32 cellular contexts compared by ENCODE assay signal in genomic region chr1:163128282-163128681, GRCh38. TPM values are rescaled to one million over a fixed set of nuclear protein-coding genes. Genes with fewer than 3 reads are reported as not detected.
"Had no signal": no experiment of that assay in that cellular context is flagged by ENCODE, and none has a peak within 500 bp of the region (broad histone marks: within the 10 kb centered on the region; RNA-seq: fewer than 3 reads in every experiment).

No MANE protein-coding gene starts in this region.

- ATAC-seq: activated CD8-positive, alpha-beta T cell treated with anti-CD3 and anti-CD28 coated beads for 36 hours; activated T-cell treated with anti-CD3 and anti-CD28 coated beads, Interleukin-2, amount 50 U/mL, for 72 hours; activated T-helper 17 cell treated with anti-CD3 and anti-CD28 coated beads, Interleukin-2, amount 50 U/mL, for 72 hours had no signal

- H3K9me3 Mint-ChIP-seq: activated CD4-positive, alpha-beta T cell treated with anti-CD3 and anti-CD28 coated beads, Interleukin-2, amount 10 ng/mL, durations not matched to agents 24 days and 14 days; activated CD8-positive, alpha-beta T cell treated with anti-CD3 and anti-CD28 coated beads for 36 hours; activated naive CD8-positive, alpha-beta T cell treated with anti-CD3 and anti-CD28 coated beads for 36 hours; activated T-cell treated with anti-CD3 and anti-CD28 coated beads, Interleukin-2, amount 50 U/mL, for 72 hours; activated T-helper 17 cell treated with anti-CD3 and anti-CD28 coated beads, Interleukin-2, amount 50 U/mL, for 72 hours; central memory CD8-positive, alpha-beta T cell had no signal

- H3K4me2 ChIP-seq: PC-9 had no signal

- FAIRE-seq: RCC 7860 had no signal

- H3K36me3 ChIP-seq: cardiac muscle cell had no signal

- H3K4me3 Mint-ChIP-seq: activated CD4-positive, alpha-beta T cell treated with anti-CD3 and anti-CD28 coated beads, Interleukin-2, amount 10 ng/mL, durations not matched to agents 24 days and 14 days; activated CD8-positive, alpha-beta T cell treated with anti-CD3 and anti-CD28 coated beads for 36 hours; activated naive CD8-positive, alpha-beta T cell treated with anti-CD3 and anti-CD28 coated beads for 36 hours; activated T-cell treated with anti-CD3 and anti-CD28 coated beads, Interleukin-2, amount 50 U/mL, for 72 hours; activated T-helper 17 cell treated with anti-CD3 and anti-CD28 coated beads, Interleukin-2, amount 50 U/mL, for 72 hours; central memory CD8-positive, alpha-beta T cell had no signal

- H3K4me3 ChIP-seq: cardiac muscle cell, PC-9 had no signal

- H3K36me3 Mint-ChIP-seq: activated naive CD8-positive, alpha-beta T cell treated with anti-CD3 and anti-CD28 coated beads for 36 hours had no signal

- H3K4me1 Mint-ChIP-seq: activated CD4-positive, alpha-beta T cell treated with anti-CD3 and anti-CD28 coated beads, Interleukin-2, amount 10 ng/mL, durations not matched to agents 24 days and 14 days; activated naive CD8-positive, alpha-beta T cell treated with anti-CD3 and anti-CD28 coated beads for 36 hours; activated T-helper 17 cell treated with anti-CD3 and anti-CD28 coated beads, Interleukin-2, amount 50 U/mL, for 72 hours; central memory CD8-positive, alpha-beta T cell had no signal

- H3K27ac ChIP-seq: cardiac muscle cell, PC-9 had no signal

- DNase-seq: activated CD4-positive, alpha-beta T cell treated with anti-CD3 and anti-CD28 coated beads, Interleukin-2, amount 10 ng/mL, durations not matched to agents 24 days and 14 days; activated CD4-positive, alpha-beta T cell treated with anti-CD3 and anti-CD28 coated beads, Interleukin-2, amount 50 U/mL, for 4 hours; activated CD8-positive, alpha-beta T cell treated with anti-CD3 and anti-CD28 coated beads for 36 hours; activated effector memory CD4-positive, alpha-beta T cell treated with anti-CD3 and anti-CD28 coated beads, Interleukin-2, amount 50 U/mL, for 16 hours; activated naive CD4-positive, alpha-beta T cell; activated naive CD4-positive, alpha-beta T cell treated with anti-CD3 and anti-CD28 coated beads, Interleukin-2, amount 50 U/mL, for 16 hours; activated naive CD8-positive, alpha-beta T cell treated with anti-CD3 and anti-CD28 coated beads for 36 hours; activated T-cell treated with anti-CD3 and anti-CD28 coated beads, Interleukin-2, amount 50 U/mL, for 1 hour; activated T-cell treated with anti-CD3 and anti-CD28 coated beads, Interleukin-2, amount 50 U/mL, for 72 hours; amniotic stem cell; aorta; NCI-H1092 treated with DMSO at 0.1 percent for 48 hours; NCI-H1417; NCI-H146; NCI-H187; NCI-H2029 treated with DMSO at 0.1 percent for 48 hours; NCI-H2107; NCI-H2171; NCI-H510A; NCI-H526; NCI-H748 treated with DMSO at 0.1 percent for 48 hours; PC-9; Right ventricle myocardium superior; T1000 had no signal

- H2AFZ ChIP-seq: PC-9 had no signal

- H3K27ac Mint-ChIP-seq: activated CD4-positive, alpha-beta T cell treated with anti-CD3 and anti-CD28 coated beads, Interleukin-2, amount 10 ng/mL, durations not matched to agents 24 days and 14 days; activated CD8-positive, alpha-beta T cell treated with anti-CD3 and anti-CD28 coated beads for 36 hours; activated naive CD8-positive, alpha-beta T cell treated with anti-CD3 and anti-CD28 coated beads for 36 hours; activated T-cell treated with anti-CD3 and anti-CD28 coated beads, Interleukin-2, amount 50 U/mL, for 72 hours; activated T-helper 17 cell treated with anti-CD3 and anti-CD28 coated beads, Interleukin-2, amount 50 U/mL, for 72 hours had no signal

RNA-seq across cellular contexts. Expression of gene RGS4, which starts 59.1 kb away (rescaled TPM):
- total RNA-seq: activated CD4-positive, alpha-beta T cell treated with anti-CD3 and anti-CD28 coated beads, Interleukin-2, amount 10 ng/mL, durations not matched to agents 24 days and 14 days; activated CD8-positive, alpha-beta memory T cell treated with anti-CD3 and anti-CD28 coated beads for 36 hours; activated CD8-positive, alpha-beta T cell treated with anti-CD3 and anti-CD28 coated beads for 36 hours; activated naive CD8-positive, alpha-beta T cell treated with anti-CD3 and anti-CD28 coated beads for 36 hours; activated T-cell treated with anti-CD3 and anti-CD28 coated beads, Interleukin-2, amount 50 U/mL, for 72 hours; activated T-helper 17 cell treated with anti-CD3 and anti-CD28 coated beads, Interleukin-2, amount 50 U/mL, for 72 hours; OCI-LY7; PC-9; T-helper 1 cell treated with Interleukin-12 subunit alpha and Interleukin-12 subunit beta and Interleukin-4 antibody, amounts not matched to agents 30 ng/mL and 1 ng/mL, for 36 hours; T-helper 2 cell treated with Interferon-gamma antibody and Interleukin-4, amounts not matched to agents 100 ng/mL and 5 ng/mL, for 36 hours had no signal
